11 cellular contexts compared by ENCODE assay signal in genomic region chr11:69867076-69868002, GRCh38. TPM values are rescaled to one million over a fixed set of nuclear protein-coding genes. Genes with fewer than 3 reads are reported as not detected.
DNase-seq lines count a peak whose midpoint lies in the region; ATAC-seq, FAIRE-seq and TF ChIP-seq lines count a peak whose summit lies in the region.
"Had no signal": no experiment of that assay in that cellular context is flagged by ENCODE, and none has a peak within 500 bp of the region (broad histone marks: within the 10 kb centered on the region; RNA-seq: fewer than 3 reads in every experiment).

No MANE protein-coding gene starts in this region.

- POLR2A ChIA-PET in naive thymus-derived CD8-positive, alpha-beta T cell (lab: Charles Lee), result no interaction called here

- H3K4me1 Mint-ChIP-seq in Calu3 (ENCODE audit: low read depth, unreplicated experiment), result peaks cover 12% of the 10 kb centered on the region
- H3K4me1 Mint-ChIP-seq in naive thymus-derived CD8-positive, alpha-beta T cell, result peaks cover 0 to 2% (median under 1%) of the 10 kb centered on the region in 4 donors

- FAIRE-seq in bronchial epithelial cell (lab: Jason Lieb, UNC), result peak; percentile 23

- H3K4me3 ChIP-seq in bronchial epithelial cell (ENCODE audit: low read depth, low read length), result no peak overlapping the region

- peaks cover 3% of the 10 kb centered on the region for H3K9me3 Mint-ChIP-seq in Calu3 (ENCODE audit: low read depth, unreplicated experiment)
- H3K9me3 Mint-ChIP-seq in naive thymus-derived CD8-positive, alpha-beta T cell, result peaks cover 0 to 5% (median 0%) of the 10 kb centered on the region in 9 donors

- H3K27me3 ChIP-seq in bronchial epithelial cell (ENCODE audit: control insufficient read depth, insufficient read depth, low read length), result peaks cover 2% of the 10 kb centered on the region

- H3K27me3 Mint-ChIP-seq in Calu3 (ENCODE audit: unreplicated experiment), result peaks cover 24% of the 10 kb centered on the region
- H3K27me3 Mint-ChIP-seq in naive thymus-derived CD8-positive, alpha-beta T cell, result peaks cover 10 to 64% (median 37%) of the 10 kb centered on the region in 5 donors

- BruUV-seq in Calu3 (replicated peaks; lab: Mats Ljungman, UMichigan), result no TSS peak

- H3K36me3 ChIP-seq in bronchial epithelial cell (ENCODE audit: control insufficient read depth, insufficient read depth, low read length), result no peaks in the 10 kb centered on the region

- DNase-seq in Calu3, result peak; percentile 63
- DNase-seq in HT1080 (ENCODE audit: low read depth), result peak; percentile 36
- no peak for DNase-seq in bronchial epithelial cell (ENCODE audit: low read depth)
- DNase-seq in myocyte (ENCODE audit: low read depth), result peak; percentile 94
- DNase-seq in middle frontal gyrus (ENCODE audit: extremely low spot score, low spot score), result no peak
- no peak for DNase-seq in cortex of kidney (lab: John Stamatoyannopoulos, UW)
- no peak for DNase-seq in amniotic stem cell (lab: John Stamatoyannopoulos, UW)
- DNase-seq in naive thymus-derived CD8-positive, alpha-beta T cell, result no peak
- DNase-seq: activated CD8-positive, alpha-beta memory T cell treated with anti-CD3 and anti-CD28 coated beads, Interleukin-2, amount 50 U/mL, for 4 hours; NCI-H345 had no signal

- TF ChIP-seq CTCF in Calu3 (IDR thresholded peaks at IDR 0.05; ENCODE audit: unreplicated experiment), result no peak
- TF ChIP-seq CTCF in bronchial epithelial cell (IDR thresholded peaks at IDR 0.05; ENCODE audit: insufficient read depth, low read length, severe bottlenecking), result no peak

- CTCF ChIA-PET in Calu3 (lab: Charles Lee), result interaction anchor here (0.8 to 1.7 kb wide), 2 partner anchors 17 to 27 kb away, joined by 3 to 5 read pairs; no protein-coding TSS in a partner anchor

- no peak overlapping the region for H3K27ac Mint-ChIP-seq in Calu3 (ENCODE audit: unreplicated experiment)
- H3K27ac Mint-ChIP-seq in naive thymus-derived CD8-positive, alpha-beta T cell, result no peak overlapping the region

- H3K36me3 Mint-ChIP-seq in Calu3 (ENCODE audit: insufficient read depth, unreplicated experiment), result peaks cover 12% of the 10 kb centered on the region
- no peaks in the 10 kb centered on the region for H3K36me3 Mint-ChIP-seq in naive thymus-derived CD8-positive, alpha-beta T cell

- no peak for ATAC-seq in naive thymus-derived CD8-positive, alpha-beta T cell
- ATAC-seq: Right ventricle myocardium inferior had no signal

- H3K4me3 Mint-ChIP-seq in Calu3 (ENCODE audit: low read depth, unreplicated experiment), result no peak overlapping the region
- H3K4me3 Mint-ChIP-seq in naive thymus-derived CD8-positive, alpha-beta T cell, result no peak overlapping the region

- intact Hi-C loops in Calu3 (cut with micrococcal nuclease; ENCODE audit: unreplicated experiment), result no loop called here

RNA-seq across cellular contexts. Expression of gene FGF3, which starts 48.1 kb away (rescaled TPM):
- total RNA-seq in Calu3 (2022) (not detected in 2 replicates), bronchial epithelial cell (not detected in 2 replicates), myocyte (not detected in 2 replicates)
- not detected in 2 replicates for total RNA-seq in HT1080 (2014; rRNA removed; shearing (Covaris generic))
- polyA plus RNA-seq in HT1080 (2015; cell fraction: cytosol; rRNA removed), result not detected in 2 replicates
- polyA plus RNA-seq in HT1080 (2015; cell fraction: nucleus; rRNA removed), result not detected in 2 replicates
- not detected for polyA plus RNA-seq in myocyte (2012)
- total RNA-seq in naive thymus-derived CD8-positive, alpha-beta T cell, result not detected
- polyA plus RNA-seq in naive thymus-derived CD8-positive, alpha-beta T cell, result not detected
- total RNA-seq: Right ventricle myocardium inferior had no signal

Comparison
In these comparisons a context has a peak if more than half of its experiments do, and no peak if none do; other contexts are left out.
1. DNase-seq: peak in Calu3 (single experiment), HT1080 (single experiment) and myocyte (single experiment); none in bronchial epithelial cell (single experiment), middle frontal gyrus (single experiment), cortex of kidney (single experiment), amniotic stem cell (single experiment) and naive thymus-derived CD8-positive, alpha-beta T cell (0 of 10).